ENCODE assay signal across 12 cellular contexts in genomic region chr2:42217307-42217706, GRCh38.
"Had no signal": no experiment of that assay in that cellular context is flagged by ENCODE, and none has a peak within 500 bp of the region (broad histone marks: within the 10 kb centered on the region; RNA-seq: fewer than 3 reads in every experiment).

No MANE protein-coding gene starts in this region.

- ATAC-seq: foreskin keratinocyte, left lobe of liver had no signal

- H3K27me3 ChIP-seq: breast epithelium, dorsolateral prefrontal cortex, esophagus squamous epithelium, foreskin keratinocyte, ovary, thyroid gland had no signal

- DNase-seq: activated CD4-positive, alpha-beta memory T cell treated with anti-CD3 and anti-CD28 coated beads, Interleukin-2, amount 10 ng/mL, durations not matched to agents 7 days and 5 days; activated naive CD4-positive, alpha-beta T cell treated with anti-CD3 and anti-CD28 coated beads, Interleukin-2, amount 50 U/mL, for 16 hours; dorsolateral prefrontal cortex; esophagus squamous epithelium; foreskin keratinocyte; ovary; stimulated activated CD4-positive, alpha-beta T cell treated with anti-CD3 and anti-CD28 coated beads, Interleukin-4, amount 100 ng/mL, for 4 hours; T1000; thyroid gland had no signal

- H3K4me3 ChIP-seq: breast epithelium, dorsolateral prefrontal cortex, esophagus squamous epithelium, ovary, thyroid gland had no signal

- H3K27ac ChIP-seq: dorsolateral prefrontal cortex, esophagus squamous epithelium, foreskin keratinocyte, ovary had no signal

- FAIRE-seq: urothelium cell line had no signal

- H3K9me3 ChIP-seq: breast epithelium, esophagus squamous epithelium, ovary, thyroid gland had no signal

- H3K36me3 ChIP-seq: breast epithelium, esophagus squamous epithelium, ovary, thyroid gland had no signal

- H3K4me1 ChIP-seq: breast epithelium, foreskin keratinocyte had no signal
